In the genomic region with DNA sequence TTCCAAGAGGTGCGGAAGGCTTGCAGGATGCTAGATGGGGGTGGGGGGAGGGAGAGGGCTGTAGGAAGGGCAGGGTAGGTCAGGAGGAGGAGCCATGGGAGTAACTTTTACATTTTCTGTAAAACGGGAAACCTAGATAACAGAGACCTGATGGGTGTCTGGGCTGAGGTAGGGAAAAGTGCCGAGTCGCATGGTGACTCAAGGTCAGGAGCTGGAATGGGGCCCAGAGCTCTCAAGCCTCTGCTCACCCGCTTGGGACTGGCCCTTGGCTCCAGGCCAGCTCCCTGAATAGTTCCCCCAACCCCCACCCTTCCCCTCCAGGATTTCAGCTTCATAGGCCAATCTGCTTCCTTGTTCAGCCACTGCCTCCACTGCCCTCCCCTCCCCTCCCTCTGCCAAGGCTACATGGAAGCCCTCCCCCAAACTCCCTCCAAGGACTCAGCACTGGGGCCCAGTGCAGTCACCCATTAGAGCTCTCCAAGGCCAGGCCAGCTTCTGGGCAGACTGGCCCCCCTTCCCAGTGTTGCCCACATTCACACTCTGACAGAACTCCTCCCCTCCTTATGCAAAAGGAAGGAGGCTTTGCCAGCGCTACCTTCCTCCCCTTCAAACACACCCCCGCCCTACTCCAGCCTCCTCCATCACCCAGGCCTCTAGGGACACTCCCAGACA, we compare ENCODE assay signal across 8 cellular contexts. TPM values are rescaled to one million over a fixed set of nuclear protein-coding genes. Genes with fewer than 3 reads are reported as not detected.
DNase-seq lines count a peak whose midpoint lies in the region; ATAC-seq and TF ChIP-seq lines count a peak whose summit lies in the region.

No MANE protein-coding gene starts in this region.

- no peak overlapping the region for H3K4me3 ChIP-seq in AG10803 (ENCODE audit: low read length)
- H3K4me3 ChIP-seq in brain microvascular endothelial cell (ENCODE audit: low read depth, low read length): no peak overlapping the region
- H3K4me3 ChIP-seq in thoracic aorta: no peak overlapping the region

- H3K4me1 ChIP-seq in thoracic aorta (ENCODE audit: control insufficient read depth in 1 of 2, low read depth in 2 of 2): peaks cover 23 to 47% of the 10 kb centered on the region in 2 donors

- TF ChIP-seq CTCF in AG10803 (conservative IDR thresholded peaks at IDR 0.05; ENCODE audit: low read length) (no peak), brain microvascular endothelial cell (IDR thresholded peaks at IDR 0.05; ENCODE audit: low read depth, low read length, missing control alignments) (no peak), thoracic aorta (IDR thresholded peaks at IDR 0.05) (no peak)

- ATAC-seq in thoracic aorta (ENCODE audit: insufficient number of reproducible peaks, low FRiP score, low read depth) (peak; percentile 86), HG02571 (IDR thresholded peaks at IDR 0.05; ENCODE audit: unreplicated experiment) (no peak), GM21825 (IDR thresholded peaks at IDR 0.05; ENCODE audit: unreplicated experiment) (no peak)

- H3K27ac ChIP-seq in brain microvascular endothelial cell (no peak overlapping the region), thoracic aorta (peak overlapping the region; percentile 58 to 80)

- DNase-seq in AG10803 (ENCODE audit: low read depth) (peak; percentile 49), KBM-7 (peak; percentile 58), brain microvascular endothelial cell (peak; percentile 59), kidney tubule cell (ENCODE audit: low spot score) (peak; percentile 95), thoracic aorta (ENCODE audit: low spot score) (peak; percentile 70)
- no peak for DNase-seq in stimulated activated naive CD4-positive, alpha-beta T cell (lab: John Stamatoyannopoulos, UW)

- in situ Hi-C loops in KBM-7 (cut with MboI; ENCODE audit: low pct_unique_long_range_greater_than_20kb, low sequenced_read_pairs): no loop called here
- in situ Hi-C loops in brain microvascular endothelial cell (cut with HindIII; ENCODE audit: low pct_ligation_motif_present, low sequenced_read_pairs): no loop called here

- no peaks in the 10 kb centered on the region for H3K27me3 ChIP-seq in brain microvascular endothelial cell (replicated peaks)
- H3K27me3 ChIP-seq in thoracic aorta (replicated peaks; ENCODE audit: insufficient read depth): no peaks in the 10 kb centered on the region

- H3K36me3 ChIP-seq in brain microvascular endothelial cell (replicated peaks) (no peaks in the 10 kb centered on the region), thoracic aorta (no peaks in the 10 kb centered on the region)

- H3K9me3 ChIP-seq in thoracic aorta: no peaks in the 10 kb centered on the region

RNA-seq across cellular contexts. Expression of a gene that starts 43.6 kb away (rescaled TPM):
- 100 to 1,000 TPM; 326 to 551 TPM for total RNA-seq in thoracic aorta

RNA-seq across cellular contexts. Expression of a gene that starts 45.6 kb away (rescaled TPM):
- total RNA-seq in thoracic aorta: not detected

Comparison
In these comparisons a context has a peak if more than half of its experiments do, and no peak if none do; other contexts are left out.
1. DNase-seq: peak in AG10803 (single experiment), KBM-7 (single experiment), brain microvascular endothelial cell (single experiment), kidney tubule cell (single experiment) and thoracic aorta (single experiment); none in stimulated activated naive CD4-positive, alpha-beta T cell (0 of 6).